ENCODE assay signal across 1 cellular context in genomic region chr1:50426108-50426700, GRCh38.
TF ChIP-seq lines count a peak whose summit lies in the region.

No MANE protein-coding gene starts in this region.

TF ChIP-seq in IMR-90, 13 proteins besides CTCF, POLR2A, EP300 and RAD21:
- no peak for TF ChIP-seq BHLHE40 (IDR thresholded peaks at IDR 0.05; ENCODE audit: low read depth, low read length)
- TF ChIP-seq MAFK (IDR thresholded peaks at IDR 0.05; ENCODE audit: low read depth, low read length), result no peak
- no peak for TF ChIP-seq RCOR1 (IDR thresholded peaks at IDR 0.05; ENCODE audit: insufficient replicate concordance, low read length)
- TF ChIP-seq USF2 (IDR thresholded peaks at IDR 0.05; ENCODE audit: low read depth, low read length), result no peak
- no peak for TF ChIP-seq CEBPB (IDR thresholded peaks at IDR 0.05; ENCODE audit: low read depth, low read length)
- no peak for TF ChIP-seq RFX5 (IDR thresholded peaks at IDR 0.05; ENCODE audit: low read depth, low read length)
- TF ChIP-seq NFE2L2 (IDR thresholded peaks at IDR 0.05; ENCODE audit: low read depth, low read length), result no peak
- no peak for TF ChIP-seq MXI1 (IDR thresholded peaks at IDR 0.05; ENCODE audit: borderline replicate concordance, low read depth, low read length)
- no peak for TF ChIP-seq MAZ (IDR thresholded peaks at IDR 0.05; ENCODE audit: borderline replicate concordance, low read depth, low read length)
- TF ChIP-seq FOS (IDR thresholded peaks at IDR 0.05; ENCODE audit: low read depth, low read length), result no peak
- no peak for TF ChIP-seq SMC3 (IDR thresholded peaks at IDR 0.05; ENCODE audit: low read depth, low read length)
- no peak for TF ChIP-seq CHD1 (IDR thresholded peaks at IDR 0.05; ENCODE audit: low read depth, low read length)
- no peak for TF ChIP-seq ELK1 (IDR thresholded peaks at IDR 0.05; ENCODE audit: borderline replicate concordance, low read depth, low read length)
